ENCODE assay signal across 1 cellular context in the genomic region with DNA sequence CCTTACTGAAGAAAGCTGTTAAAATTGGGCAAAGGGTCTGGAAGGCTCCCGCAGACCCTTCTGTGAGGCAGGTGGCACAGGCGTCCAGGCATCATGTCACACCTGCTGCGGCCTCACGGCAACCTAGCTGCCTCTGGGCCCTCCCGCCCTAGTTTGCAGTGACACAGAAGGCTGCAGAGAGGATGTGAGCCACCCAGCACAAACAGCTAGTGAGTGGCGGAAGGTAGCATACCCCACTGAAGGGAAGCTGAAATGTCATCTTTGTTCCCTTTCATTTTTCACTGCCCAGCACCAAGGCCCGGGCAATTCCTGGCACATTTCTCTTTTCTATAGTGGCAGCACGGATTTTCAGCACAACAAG.
TF ChIP-seq lines count a peak whose summit lies in the region.

No MANE protein-coding gene starts in this region.

TF ChIP-seq in HepG2, 621 proteins besides CTCF, POLR2A, EP300 and RAD21:
- TF ChIP-seq, protein P1, sequence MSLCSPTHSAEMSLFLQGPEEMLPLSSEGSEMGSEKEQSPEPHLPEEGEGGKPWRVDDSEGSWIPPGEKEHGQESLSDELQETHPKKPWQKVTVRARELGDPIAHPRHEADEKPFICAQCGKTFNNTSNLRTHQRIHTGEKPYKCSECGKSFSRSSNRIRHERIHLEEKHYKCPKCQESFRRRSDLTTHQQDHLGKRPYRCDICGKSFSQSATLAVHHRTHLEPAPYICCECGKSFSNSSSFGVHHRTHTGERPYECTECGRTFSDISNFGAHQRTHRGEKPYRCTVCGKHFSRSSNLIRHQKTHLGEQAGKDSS (CRISPR knock-in tag; IDR thresholded peaks at IDR 0.05; ENCODE audit: borderline replicate concordance, low read depth) = no peak
- TF ChIP-seq XRCC5 (optimal IDR thresholded peaks at IDR 0.05; ENCODE audit: low read length) = no peak
- TF ChIP-seq, protein P2, sequence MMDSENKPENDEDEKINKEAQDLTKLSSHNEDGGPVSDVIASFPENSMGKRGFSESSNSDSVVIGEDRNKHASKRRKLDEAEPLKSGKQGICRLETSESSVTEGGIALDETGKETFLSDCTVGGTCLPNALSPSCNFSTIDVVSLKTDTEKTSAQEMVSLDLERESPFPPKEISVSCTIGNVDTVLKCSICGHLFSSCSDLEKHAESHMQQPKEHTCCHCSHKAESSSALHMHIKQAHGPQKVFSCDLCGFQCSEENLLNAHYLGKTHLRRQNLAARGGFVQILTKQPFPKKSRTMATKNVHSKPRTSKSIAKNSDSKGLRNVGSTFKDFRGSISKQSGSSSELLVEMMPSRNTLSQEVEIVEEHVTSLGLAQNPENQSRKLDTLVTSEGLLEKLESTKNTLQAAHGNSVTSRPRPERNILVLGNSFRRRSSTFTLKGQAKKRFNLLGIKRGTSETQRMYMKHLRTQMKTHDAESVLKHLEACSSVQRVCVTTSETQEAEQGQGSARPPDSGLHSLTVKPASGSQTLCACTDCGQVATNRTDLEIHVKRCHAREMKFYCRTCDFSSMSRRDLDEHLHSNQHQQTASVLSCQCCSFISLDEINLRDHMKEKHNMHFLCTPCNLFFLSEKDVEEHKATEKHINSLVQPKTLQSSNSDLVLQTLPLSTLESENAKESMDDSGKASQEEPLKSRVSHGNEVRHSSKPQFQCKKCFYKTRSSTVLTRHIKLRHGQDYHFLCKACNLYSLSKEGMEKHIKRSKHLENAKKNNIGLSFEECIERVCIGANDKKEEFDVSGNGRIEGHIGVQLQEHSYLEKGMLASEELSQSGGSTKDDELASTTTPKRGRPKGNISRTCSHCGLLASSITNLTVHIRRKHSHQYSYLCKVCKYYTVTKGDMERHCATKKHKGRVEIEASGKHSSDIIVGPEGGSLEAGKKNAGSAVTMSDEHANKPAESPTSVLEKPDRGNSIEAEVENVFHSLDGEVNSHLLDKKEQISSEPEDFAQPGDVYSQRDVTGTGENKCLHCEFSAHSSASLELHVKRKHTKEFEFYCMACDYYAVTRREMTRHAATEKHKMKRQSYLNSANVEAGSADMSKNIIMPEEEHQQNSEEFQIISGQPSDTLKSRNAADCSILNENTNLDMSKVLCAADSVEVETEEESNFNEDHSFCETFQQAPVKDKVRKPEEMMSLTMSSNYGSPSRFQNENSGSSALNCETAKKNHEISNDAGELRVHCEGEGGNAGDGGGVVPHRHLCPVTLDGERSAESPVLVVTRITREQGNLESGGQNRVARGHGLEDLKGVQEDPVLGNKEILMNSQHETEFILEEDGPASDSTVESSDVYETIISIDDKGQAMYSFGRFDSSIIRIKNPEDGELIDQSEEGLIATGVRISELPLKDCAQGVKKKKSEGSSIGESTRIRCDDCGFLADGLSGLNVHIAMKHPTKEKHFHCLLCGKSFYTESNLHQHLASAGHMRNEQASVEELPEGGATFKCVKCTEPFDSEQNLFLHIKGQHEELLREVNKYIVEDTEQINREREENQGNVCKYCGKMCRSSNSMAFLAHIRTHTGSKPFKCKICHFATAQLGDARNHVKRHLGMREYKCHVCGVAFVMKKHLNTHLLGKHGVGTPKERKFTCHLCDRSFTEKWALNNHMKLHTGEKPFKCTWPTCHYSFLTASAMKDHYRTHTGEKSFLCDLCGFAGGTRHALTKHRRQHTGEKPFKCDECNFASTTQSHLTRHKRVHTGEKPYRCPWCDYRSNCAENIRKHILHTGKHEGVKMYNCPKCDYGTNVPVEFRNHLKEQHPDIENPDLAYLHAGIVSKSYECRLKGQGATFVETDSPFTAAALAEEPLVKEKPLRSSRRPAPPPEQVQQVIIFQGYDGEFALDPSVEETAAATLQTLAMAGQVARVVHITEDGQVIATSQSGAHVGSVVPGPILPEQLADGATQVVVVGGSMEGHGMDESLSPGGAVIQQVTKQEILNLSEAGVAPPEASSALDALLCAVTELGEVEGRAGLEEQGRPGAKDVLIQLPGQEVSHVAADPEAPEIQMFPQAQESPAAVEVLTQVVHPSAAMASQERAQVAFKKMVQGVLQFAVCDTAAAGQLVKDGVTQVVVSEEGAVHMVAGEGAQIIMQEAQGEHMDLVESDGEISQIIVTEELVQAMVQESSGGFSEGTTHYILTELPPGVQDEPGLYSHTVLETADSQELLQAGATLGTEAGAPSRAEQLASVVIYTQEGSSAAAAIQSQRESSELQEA (CRISPR knock-in tag; IDR thresholded peaks at IDR 0.05; ENCODE audit: not compliant biosample characterization) = no peak
- TF ChIP-seq, protein P3, sequence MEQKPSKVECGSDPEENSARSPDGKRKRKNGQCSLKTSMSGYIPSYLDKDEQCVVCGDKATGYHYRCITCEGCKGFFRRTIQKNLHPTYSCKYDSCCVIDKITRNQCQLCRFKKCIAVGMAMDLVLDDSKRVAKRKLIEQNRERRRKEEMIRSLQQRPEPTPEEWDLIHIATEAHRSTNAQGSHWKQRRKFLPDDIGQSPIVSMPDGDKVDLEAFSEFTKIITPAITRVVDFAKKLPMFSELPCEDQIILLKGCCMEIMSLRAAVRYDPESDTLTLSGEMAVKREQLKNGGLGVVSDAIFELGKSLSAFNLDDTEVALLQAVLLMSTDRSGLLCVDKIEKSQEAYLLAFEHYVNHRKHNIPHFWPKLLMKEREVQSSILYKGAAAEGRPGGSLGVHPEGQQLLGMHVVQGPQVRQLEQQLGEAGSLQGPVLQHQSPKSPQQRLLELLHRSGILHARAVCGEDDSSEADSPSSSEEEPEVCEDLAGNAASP (CRISPR knock-in tag; IDR thresholded peaks at IDR 0.05; ENCODE audit: borderline replicate concordance) = no peak
- TF ChIP-seq YEATS4 (CRISPR knock-in tag; IDR thresholded peaks at IDR 0.05; ENCODE audit: borderline replicate concordance) = no peak
- TF ChIP-seq STAG1 (CRISPR knock-in tag; IDR thresholded peaks at IDR 0.05) = no peak
- no peak for TF ChIP-seq KLF11 (CRISPR knock-in tag; IDR thresholded peaks at IDR 0.05)
- TF ChIP-seq IKZF1 (IDR thresholded peaks at IDR 0.05) = no peak
- TF ChIP-seq PHB2 (IDR thresholded peaks at IDR 0.05; ENCODE audit: partially characterized antibody) = no peak
- TF ChIP-seq ETV5 (CRISPR knock-in tag; IDR thresholded peaks at IDR 0.05; ENCODE audit: borderline replicate concordance) = no peak
- TF ChIP-seq, protein P4, sequence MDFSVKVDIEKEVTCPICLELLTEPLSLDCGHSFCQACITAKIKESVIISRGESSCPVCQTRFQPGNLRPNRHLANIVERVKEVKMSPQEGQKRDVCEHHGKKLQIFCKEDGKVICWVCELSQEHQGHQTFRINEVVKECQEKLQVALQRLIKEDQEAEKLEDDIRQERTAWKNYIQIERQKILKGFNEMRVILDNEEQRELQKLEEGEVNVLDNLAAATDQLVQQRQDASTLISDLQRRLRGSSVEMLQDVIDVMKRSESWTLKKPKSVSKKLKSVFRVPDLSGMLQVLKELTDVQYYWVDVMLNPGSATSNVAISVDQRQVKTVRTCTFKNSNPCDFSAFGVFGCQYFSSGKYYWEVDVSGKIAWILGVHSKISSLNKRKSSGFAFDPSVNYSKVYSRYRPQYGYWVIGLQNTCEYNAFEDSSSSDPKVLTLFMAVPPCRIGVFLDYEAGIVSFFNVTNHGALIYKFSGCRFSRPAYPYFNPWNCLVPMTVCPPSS (IDR thresholded peaks at IDR 0.05) = no peak
- TF ChIP-seq, protein P5, sequence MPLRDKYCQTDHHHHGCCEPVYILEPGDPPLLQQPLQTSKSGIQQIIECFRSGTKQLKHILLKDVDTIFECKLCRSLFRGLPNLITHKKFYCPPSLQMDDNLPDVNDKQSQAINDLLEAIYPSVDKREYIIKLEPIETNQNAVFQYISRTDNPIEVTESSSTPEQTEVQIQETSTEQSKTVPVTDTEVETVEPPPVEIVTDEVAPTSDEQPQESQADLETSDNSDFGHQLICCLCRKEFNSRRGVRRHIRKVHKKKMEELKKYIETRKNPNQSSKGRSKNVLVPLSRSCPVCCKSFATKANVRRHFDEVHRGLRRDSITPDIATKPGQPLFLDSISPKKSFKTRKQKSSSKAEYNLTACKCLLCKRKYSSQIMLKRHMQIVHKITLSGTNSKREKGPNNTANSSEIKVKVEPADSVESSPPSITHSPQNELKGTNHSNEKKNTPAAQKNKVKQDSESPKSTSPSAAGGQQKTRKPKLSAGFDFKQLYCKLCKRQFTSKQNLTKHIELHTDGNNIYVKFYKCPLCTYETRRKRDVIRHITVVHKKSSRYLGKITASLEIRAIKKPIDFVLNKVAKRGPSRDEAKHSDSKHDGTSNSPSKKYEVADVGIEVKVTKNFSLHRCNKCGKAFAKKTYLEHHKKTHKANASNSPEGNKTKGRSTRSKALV (CRISPR knock-in tag; IDR thresholded peaks at IDR 0.05) = no peak
- TF ChIP-seq ZNF335 (CRISPR knock-in tag; IDR thresholded peaks at IDR 0.05) = no peak
- no peak for TF ChIP-seq IRX3 (CRISPR knock-in tag; IDR thresholded peaks at IDR 0.05; ENCODE audit: borderline replicate concordance, low read depth)
- no peak for TF ChIP-seq ONECUT2 (CRISPR knock-in tag; IDR thresholded peaks at IDR 0.05)
- no peak for TF ChIP-seq HOXA9 (CRISPR knock-in tag; IDR thresholded peaks at IDR 0.05; ENCODE audit: borderline replicate concordance)
- no peak for TF ChIP-seq SIN3A (IDR thresholded peaks at IDR 0.05; ENCODE audit: borderline replicate concordance, low read depth, low read length)
- TF ChIP-seq RFXANK (CRISPR knock-in tag; IDR thresholded peaks at IDR 0.05) = no peak
- no peak for TF ChIP-seq GATA4 (IDR thresholded peaks at IDR 0.05; ENCODE audit: borderline replicate concordance, low read depth)
